28 cellular contexts compared by ENCODE assay signal in the genomic region with DNA sequence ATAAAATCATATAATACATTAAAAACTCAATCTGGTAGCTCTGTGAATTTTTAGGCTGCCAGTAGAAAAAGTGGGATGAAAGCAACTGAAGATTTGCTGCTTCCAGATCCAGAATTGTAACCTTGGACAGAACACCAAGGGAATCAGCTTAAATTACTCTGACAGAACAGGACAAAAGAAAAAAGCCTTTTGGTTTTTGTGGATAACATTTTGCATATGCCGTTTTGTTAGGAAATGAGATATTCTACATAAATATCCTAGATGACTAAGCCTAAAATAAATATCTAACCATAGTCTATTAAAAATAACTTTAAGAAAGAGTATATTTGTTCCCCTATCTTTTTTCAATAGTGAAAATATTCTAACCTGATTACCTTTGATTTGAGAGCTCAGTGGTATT.
"Had no signal": no experiment of that assay in that cellular context is flagged by ENCODE, and none has a peak within 500 bp of the region (broad histone marks: within the 10 kb centered on the region; RNA-seq: fewer than 3 reads in every experiment).

No MANE protein-coding gene starts in this region.

- DNase-seq: activated CD4-positive, alpha-beta memory T cell treated with anti-CD3 and anti-CD28 coated beads for 36 hours; activated CD4-positive, alpha-beta T cell treated with anti-CD3 and anti-CD28 coated beads for 36 hours; activated CD4-positive, alpha-beta T cell treated with anti-CD3 and anti-CD28 coated beads, Interleukin-2, amount 10 ng/mL, durations not matched to agents 24 days and 14 days; activated CD4-positive, CD25-positive, alpha-beta regulatory T cell; activated CD4-positive, CD25-positive, alpha-beta regulatory T cell treated with anti-CD3 and anti-CD28 coated beads, Interleukin-2, amount 50 U/mL, for 72 hours; activated CD8-positive, alpha-beta memory T cell treated with anti-CD3 and anti-CD28 coated beads, Interleukin-2, amount 10 ng/mL, durations not matched to agents 7 days and 5 days; activated CD8-positive, alpha-beta memory T cell treated with anti-CD3 and anti-CD28 coated beads, Interleukin-2, amount 50 U/mL, for 4 hours; activated CD8-positive, alpha-beta T cell treated with anti-CD3 and anti-CD28 coated beads, Interleukin-2, amount 10 ng/mL, durations not matched to agents 7 days and 5 days; activated effector memory CD4-positive, alpha-beta T cell treated with anti-CD3 and anti-CD28 coated beads, Interleukin-2, amount 50 U/mL, for 16 hours; activated naive CD4-positive, alpha-beta T cell treated with anti-CD3 and anti-CD28 coated beads for 36 hours; activated naive CD8-positive, alpha-beta T cell treated with anti-CD3 and anti-CD28 coated beads for 36 hours; activated naive CD8-positive, alpha-beta T cell treated with anti-CD3 and anti-CD28 coated beads, Interleukin-2, amount 50 U/mL, for 24 hours; activated T-cell treated with anti-CD3 and anti-CD28 coated beads, Interleukin-2, amount 50 U/mL, for 1 hour; activated T-cell treated with anti-CD3 and anti-CD28 coated beads, Interleukin-2, amount 50 U/mL, for 48 hours; central memory CD4-positive, alpha-beta T cell; cerebellar nuclear complex; dorsolateral prefrontal cortex; effector memory CD4-positive, alpha-beta T cell; endodermal cell; foreskin melanocyte; heart right ventricle; T-helper 2 cell had no signal

- H3K27ac ChIP-seq: ascending aorta, breast epithelium, cardiac muscle cell, coronary artery, dorsolateral prefrontal cortex, gastroesophageal sphincter, heart right ventricle had no signal

- ATAC-seq: activated CD4-positive, alpha-beta T cell treated with anti-CD3 and anti-CD28 coated beads for 36 hours; activated CD8-positive, alpha-beta memory T cell treated with anti-CD3 and anti-CD28 coated beads, Interleukin-2, amount 10 ng/mL, durations not matched to agents 7 days and 5 days; activated CD8-positive, alpha-beta T cell treated with anti-CD3 and anti-CD28 coated beads, Interleukin-2, amount 10 ng/mL, durations not matched to agents 7 days and 5 days; activated naive CD8-positive, alpha-beta T cell treated with anti-CD3 and anti-CD28 coated beads, Interleukin-2, amount 50 U/mL, for 24 hours; esophagus mucosa; gastroesophageal sphincter; heart right ventricle had no signal

- H3K9me3 ChIP-seq: ascending aorta, breast epithelium, gastroesophageal sphincter, heart right ventricle had no signal

- H3K4me1 ChIP-seq: ascending aorta, breast epithelium, gastroesophageal sphincter, heart right ventricle had no signal

- H3K36me3 ChIP-seq: ascending aorta, breast epithelium, cardiac muscle cell, gastroesophageal sphincter, heart right ventricle had no signal

- H3K27me3 ChIP-seq: ascending aorta, breast epithelium, cardiac muscle cell, gastroesophageal sphincter had no signal

- H3K4me3 ChIP-seq: ascending aorta, breast epithelium, cardiac muscle cell, coronary artery, dorsolateral prefrontal cortex, gastroesophageal sphincter, heart right ventricle had no signal
